In the genomic region with DNA sequence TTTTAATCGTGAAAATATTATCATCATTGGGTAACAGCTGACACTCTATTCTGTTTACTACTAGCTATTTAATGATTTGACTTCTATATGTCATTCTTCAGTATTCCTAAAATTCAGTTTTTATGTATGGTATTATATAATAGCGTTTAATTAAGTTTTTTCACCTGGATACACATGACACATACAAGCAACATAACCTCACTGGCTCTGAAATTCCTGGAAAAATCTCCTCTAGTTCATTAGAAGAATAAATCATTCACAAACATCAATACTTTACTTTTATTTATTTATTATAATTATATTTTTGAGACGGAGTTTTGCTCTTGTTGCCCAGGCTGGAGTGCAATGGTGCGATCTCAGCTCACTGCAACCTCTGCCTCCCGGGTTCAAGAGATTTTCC, we compare ENCODE assay signal across 23 cellular contexts.
"Had no signal": no experiment of that assay in that cellular context is flagged by ENCODE, and none has a peak within 500 bp of the region (broad histone marks: within the 10 kb centered on the region; RNA-seq: fewer than 3 reads in every experiment).

No MANE protein-coding gene starts in this region.

- DNase-seq: dermis blood vessel endothelial cell; dorsolateral prefrontal cortex; effector CD4-positive, alpha-beta T cell; effector memory CD4-positive, alpha-beta T cell; foreskin keratinocyte; heart left ventricle; hypothalamus; immature natural killer cell; left cardiac atrium; left lung; left ventricle myocardium superior; lower lobe of right lung; mesenchymal stem cell; mucosa of descending colon; naive B cell had no signal

- H3K4me3 ChIP-seq: coronary artery, dorsolateral prefrontal cortex, esophagus muscularis mucosa, gastroesophageal sphincter, heart left ventricle, hepatocyte, left lung, lower lobe of right lung, mucosa of descending colon had no signal

- FAIRE-seq: colon, endothelial cell of umbilical vein, frontal cortex, keratinocyte had no signal

- H2AFZ ChIP-seq: hepatocyte had no signal

- H3K9me3 ChIP-seq: esophagus muscularis mucosa, gastroesophageal sphincter, heart left ventricle, left lung, lower lobe of right lung, mucosa of descending colon had no signal

- H3K4me2 ChIP-seq: hepatocyte had no signal

- ATAC-seq: foreskin keratinocyte, gastroesophageal sphincter, heart left ventricle, left cardiac atrium, left lung, left ventricle myocardium superior, lower lobe of right lung, mucosa of descending colon had no signal

- H3K27me3 ChIP-seq: dorsolateral prefrontal cortex, esophagus muscularis mucosa, foreskin keratinocyte, gastroesophageal sphincter, heart left ventricle, hepatocyte, left lung had no signal

- H3K4me1 ChIP-seq: foreskin keratinocyte, heart left ventricle had no signal

- H3K27ac ChIP-seq: coronary artery, dorsolateral prefrontal cortex, esophagus muscularis mucosa, foreskin keratinocyte, gastroesophageal sphincter, heart left ventricle, hepatocyte, left lung, lower lobe of right lung had no signal
